ENCODE assay signal across 24 cellular contexts in the genomic region with DNA sequence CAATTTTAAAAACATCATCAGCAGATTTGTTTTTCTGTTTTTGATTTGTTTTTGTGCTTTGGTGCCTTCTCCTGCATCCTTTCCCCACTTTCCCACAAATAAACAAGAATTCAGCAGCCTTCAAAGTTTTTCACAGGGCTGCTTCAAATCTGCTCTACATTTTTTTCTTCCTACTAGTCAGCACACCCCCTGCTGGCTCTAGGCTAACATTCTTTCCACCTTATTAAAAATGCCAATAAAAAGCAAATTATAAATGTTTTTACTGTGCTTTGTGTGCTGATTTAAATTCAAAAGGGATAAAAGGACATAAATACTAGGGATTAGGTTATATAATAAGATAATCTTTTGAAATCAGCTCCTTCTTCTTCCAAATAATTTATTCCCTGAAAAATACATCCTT. TPM values are rescaled to one million over a fixed set of nuclear protein-coding genes. Genes with fewer than 3 reads are reported as not detected.
A peak's percentile ranks its signal among the peaks of the same experiment; 100 is the strongest.
DNase-seq lines count a peak whose midpoint lies in the region; ATAC-seq and TF ChIP-seq lines count a peak whose summit lies in the region.
"Had no signal": no experiment of that assay in that cellular context is flagged by ENCODE, and none has a peak within 500 bp of the region (broad histone marks: within the 10 kb centered on the region; RNA-seq: fewer than 3 reads in every experiment).

No MANE protein-coding gene starts in this region.

- peaks cover 58% of the 10 kb centered on the region for H3K27me3 Mint-ChIP-seq in mesothelial cell of epicardium (ENCODE audit: low read depth)

- H3K4me1 ChIP-seq in Loucy (ENCODE audit: insufficient read depth, low read length, poor library complexity, severe bottlenecking) (no peaks in the 10 kb centered on the region), psoas muscle (no peaks in the 10 kb centered on the region)
- H3K4me1 ChIP-seq: BLaER1, upper lobe of right lung had no signal

- H3K9me3 Mint-ChIP-seq in mesothelial cell of epicardium, result no peaks in the 10 kb centered on the region
- H3K9me3 Mint-ChIP-seq: activated naive CD8-positive, alpha-beta T cell treated with anti-CD3 and anti-CD28 coated beads, Interleukin-2, amount 10 ng/mL, durations not matched to agents 7 days and 5 days; stimulated activated naive CD8-positive, alpha-beta T cell treated with anti-CD3 and anti-CD28 coated beads, Interleukin-15, Interleukin-2, amounts not matched to agents 100 ng/mL and 50 ng/mL, for 24 hours had no signal

- no peaks in the 10 kb centered on the region for H3K4me1 Mint-ChIP-seq in mesothelial cell of epicardium
- H3K4me1 Mint-ChIP-seq: activated naive CD8-positive, alpha-beta T cell treated with anti-CD3 and anti-CD28 coated beads, Interleukin-2, amount 10 ng/mL, durations not matched to agents 7 days and 5 days had no signal

- no peaks in the 10 kb centered on the region for H3F3A ChIP-seq in Loucy (ENCODE audit: low read depth)

- DNase-seq in DMS53 (lab: John Stamatoyannopoulos, UW), result peak; percentile 41
- DNase-seq in DMS53 treated with DMSO at 0.1 percent for 48 hours (lab: John Stamatoyannopoulos, UW; ENCODE audit: unreplicated experiment), result no peak
- DNase-seq in mesothelial cell of epicardium (ENCODE audit: low spot score in 2 of 2, unreplicated experiment in 2 of 2), result no peak
- no peak for DNase-seq in psoas muscle
- DNase-seq: 8988T; activated CD4-positive, alpha-beta T cell treated with anti-CD3 and anti-CD28 coated beads, Interleukin-2, amount 50 U/mL, for 48 hours; activated naive CD8-positive, alpha-beta T cell treated with anti-CD3 and anti-CD28 coated beads, Interleukin-2, amount 10 ng/mL, durations not matched to agents 7 days and 5 days; activated T-cell treated with anti-CD3 and anti-CD28 coated beads, Interleukin-2, amount 50 U/mL, for 4 hours; effector CD4-positive, alpha-beta T cell; H7; hippocampal formation; mesenchymal stem cell; NCI-H1436 treated with DMSO at 0.1 percent for 48 hours; upper lobe of right lung had no signal

- H3K27ac ChIP-seq in VCaP (no peak overlapping the region), psoas muscle (no peak overlapping the region)
- H3K27ac ChIP-seq: BLaER1, KMS-11, upper lobe of right lung had no signal

- H3K36me3 ChIP-seq in Loucy (ENCODE audit: insufficient read depth, low read length) (no peaks in the 10 kb centered on the region), psoas muscle (ENCODE audit: insufficient read depth in 1 of 2, low read depth in 1 of 2) (no peaks in the 10 kb centered on the region)
- H3K36me3 ChIP-seq: BLaER1, upper lobe of right lung had no signal

- no peak overlapping the region for H3K9ac ChIP-seq in Loucy (ENCODE audit: low read depth, low read length, poor library complexity, severe bottlenecking)
- H3K9ac ChIP-seq: BLaER1, KMS-11 had no signal

- H3K27me3 ChIP-seq in Loucy (ENCODE audit: insufficient read depth, low read length, poor library complexity, severe bottlenecking), result no peaks in the 10 kb centered on the region
- peaks cover 0 to 20% (median 0%) of the 10 kb centered on the region in 3 donors for H3K27me3 ChIP-seq in psoas muscle (ENCODE audit: insufficient read depth in 3 of 3, low read length in 2 of 3)
- H3K27me3 ChIP-seq: BLaER1 had no signal

- no peak overlapping the region for H3K4me2 ChIP-seq in Loucy (ENCODE audit: low read depth, low read length, poor library complexity, severe bottlenecking)
- H3K4me2 ChIP-seq: BLaER1, KMS-11 had no signal

- H3K4me3 Mint-ChIP-seq in mesothelial cell of epicardium, result no peak overlapping the region
- H3K4me3 Mint-ChIP-seq: activated naive CD8-positive, alpha-beta T cell treated with anti-CD3 and anti-CD28 coated beads, Interleukin-2, amount 10 ng/mL, durations not matched to agents 7 days and 5 days; activated T-cell treated with anti-CD3 and anti-CD28 coated beads, Interleukin-2, amount 50 U/mL, for 4 hours; stimulated activated naive CD8-positive, alpha-beta T cell treated with anti-CD3 and anti-CD28 coated beads, Interleukin-15, Interleukin-2, amounts not matched to agents 100 ng/mL and 50 ng/mL, for 24 hours had no signal

- H3K9me3 ChIP-seq in Loucy (ENCODE audit: insufficient read depth, low read depth, low read length) (no peaks in the 10 kb centered on the region), psoas muscle (no peaks in the 10 kb centered on the region)
- H3K9me3 ChIP-seq: BLaER1, upper lobe of right lung had no signal

- intact Hi-C loops in psoas muscle (cut with DNase I), result no loop called here

- no peak overlapping the region for H3K27ac Mint-ChIP-seq in mesothelial cell of epicardium
- H3K27ac Mint-ChIP-seq: activated naive CD8-positive, alpha-beta T cell treated with anti-CD3 and anti-CD28 coated beads, Interleukin-2, amount 10 ng/mL, durations not matched to agents 7 days and 5 days; stimulated activated naive CD8-positive, alpha-beta T cell treated with anti-CD3 and anti-CD28 coated beads, Interleukin-15, Interleukin-2, amounts not matched to agents 100 ng/mL and 50 ng/mL, for 24 hours had no signal

- no peaks in the 10 kb centered on the region for H3K36me3 Mint-ChIP-seq in mesothelial cell of epicardium
- H3K36me3 Mint-ChIP-seq: activated naive CD8-positive, alpha-beta T cell treated with anti-CD3 and anti-CD28 coated beads, Interleukin-2, amount 10 ng/mL, durations not matched to agents 7 days and 5 days had no signal

- no peak overlapping the region for H3K4me3 ChIP-seq in Loucy (ENCODE audit: low read length, poor library complexity, severe bottlenecking)
- H3K4me3 ChIP-seq in psoas muscle, result no peak overlapping the region
- H3K4me3 ChIP-seq: BLaER1, upper lobe of right lung had no signal

- H3K79me2 ChIP-seq in Loucy (ENCODE audit: insufficient read depth, low read length), result no peaks in the 10 kb centered on the region

- no peak overlapping the region for H2AFZ ChIP-seq in Loucy (ENCODE audit: low read length)

- TF ChIP-seq CTCF in Loucy (conservative IDR thresholded peaks at IDR 0.05; ENCODE audit: low read length) (peak; percentile 55), VCaP (conservative IDR thresholded peaks at IDR 0.05) (peak; percentile 72), mesothelial cell of epicardium (IDR thresholded peaks at IDR 0.05; ENCODE audit: unreplicated experiment) (peak; percentile 23), psoas muscle (IDR thresholded peaks at IDR 0.05) (no peak)

- ATAC-seq in psoas muscle (no peak), HG03108 (IDR thresholded peaks at IDR 0.05; ENCODE audit: unreplicated experiment) (no peak), GM21576 (IDR thresholded peaks at IDR 0.05; ENCODE audit: unreplicated experiment) (no peak)
- ATAC-seq: activated T-cell treated with anti-CD3 and anti-CD28 coated beads, Interleukin-2, amount 50 U/mL, for 4 hours; Panc1; upper lobe of right lung had no signal

- no peaks in the 10 kb centered on the region for H4K20me1 ChIP-seq in Loucy (ENCODE audit: insufficient read depth, low read length, poor library complexity, severe bottlenecking)
- H4K20me1 ChIP-seq: BLaER1 had no signal

- no peaks in the 10 kb centered on the region for H3K9me2 ChIP-seq in Loucy (replicated peaks; ENCODE audit: low read depth, low read length)

RNA-seq across cellular contexts. Expression of a gene that starts 6.2 kb away (rescaled TPM):
- total RNA-seq in mesothelial cell of epicardium, result 0.22 to 1.1 TPM (median 0.29 TPM) in 3 replicates
- not detected for total RNA-seq in psoas muscle
- polyA plus RNA-seq in psoas muscle, result not detected
- total RNA-seq: activated naive CD8-positive, alpha-beta T cell treated with anti-CD3 and anti-CD28 coated beads, Interleukin-2, amount 10 ng/mL, durations not matched to agents 7 days and 5 days; activated T-cell treated with anti-CD3 and anti-CD28 coated beads, Interleukin-2, amount 50 U/mL, for 4 hours; cardiac septum; kidney epithelial cell; upper lobe of right lung had no signal
